ENCODE assay signal across 20 cellular contexts in the genomic region with DNA sequence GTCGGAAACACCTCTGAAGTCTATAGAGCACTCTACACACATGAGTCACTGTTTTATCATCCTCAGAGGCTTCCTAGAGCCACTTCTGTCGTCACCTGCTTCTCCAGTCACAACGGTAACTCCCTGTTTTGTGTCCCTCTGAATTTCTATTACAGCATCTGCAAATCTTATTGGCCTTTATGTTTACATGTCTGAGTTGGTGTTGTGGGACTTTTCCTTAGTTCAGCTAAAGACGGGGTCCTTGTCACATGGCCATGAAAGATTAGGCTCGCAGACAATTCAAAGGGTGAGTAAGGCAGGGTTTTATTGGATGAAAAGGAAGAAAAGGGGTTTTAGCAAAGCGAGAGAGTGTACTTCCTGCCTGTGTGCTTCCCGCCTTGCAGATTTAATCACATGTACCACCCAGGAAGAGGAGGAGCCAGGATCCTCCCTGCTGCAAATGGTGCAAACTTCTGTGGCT.
"Had no signal": no experiment of that assay in that cellular context is flagged by ENCODE, and none has a peak within 500 bp of the region (broad histone marks: within the 10 kb centered on the region; RNA-seq: fewer than 3 reads in every experiment).

No MANE protein-coding gene starts in this region.

- FAIRE-seq: astrocyte, TTC549 had no signal

- H3K4me3 Mint-ChIP-seq: central memory CD8-positive, alpha-beta T cell; natural killer cell; stimulated activated effector memory CD8-positive, alpha-beta T cell treated with anti-CD3 and anti-CD28 coated beads, Interleukin-12 subunit alpha, Interleukin-12 subunit beta, amount 100 ng/mL, for 72 hours; stimulated activated naive CD8-positive, alpha-beta T cell treated with anti-CD3 and anti-CD28 coated beads, Interleukin-15, amount 100 ng/mL, for 72 hours had no signal

- H3K9me3 Mint-ChIP-seq: central memory CD8-positive, alpha-beta T cell; natural killer cell; stimulated activated effector memory CD8-positive, alpha-beta T cell treated with anti-CD3 and anti-CD28 coated beads, Interleukin-12 subunit alpha, Interleukin-12 subunit beta, amount 100 ng/mL, for 72 hours had no signal

- H3K79me2 ChIP-seq: parathyroid adenoma had no signal

- H3K36me3 Mint-ChIP-seq: activated naive CD4-positive, alpha-beta T cell treated with anti-CD3 and anti-CD28 coated beads, Interleukin-2, amount 50 U/mL, for 72 hours; natural killer cell; stimulated activated effector memory CD8-positive, alpha-beta T cell treated with anti-CD3 and anti-CD28 coated beads, Interleukin-12 subunit alpha, Interleukin-12 subunit beta, amount 100 ng/mL, for 72 hours had no signal

- H2AFZ ChIP-seq: parathyroid adenoma had no signal

- H3K9me3 ChIP-seq: colonic mucosa, gastroesophageal sphincter, tibial nerve had no signal

- H3K27ac Mint-ChIP-seq: activated naive CD4-positive, alpha-beta T cell treated with anti-CD3 and anti-CD28 coated beads, Interleukin-2, amount 50 U/mL, for 72 hours; natural killer cell; stimulated activated effector memory CD8-positive, alpha-beta T cell treated with anti-CD3 and anti-CD28 coated beads, Interleukin-12 subunit alpha, Interleukin-12 subunit beta, amount 100 ng/mL, for 72 hours had no signal

- H3K4me1 ChIP-seq: colonic mucosa, gastroesophageal sphincter, parathyroid adenoma had no signal

- H3K27me3 ChIP-seq: colonic mucosa, gastroesophageal sphincter, tibial nerve had no signal

- H3K36me3 ChIP-seq: colonic mucosa, gastroesophageal sphincter, tibial nerve had no signal

- H3K4me3 ChIP-seq: colonic mucosa, gastroesophageal sphincter, skin epidermis, tibial nerve had no signal

- DNase-seq: activated CD4-positive, alpha-beta T cell treated with anti-CD3 and anti-CD28 coated beads for 1 hour; activated T-cell treated with anti-CD3 and anti-CD28 coated beads, Interleukin-2, amount 50 U/mL, for 1 hour; colonic mucosa; hypothalamus; left ventricle myocardium superior; mammary epithelial cell; midbrain; natural killer cell; right cardiac atrium; stimulated activated CD4-positive, alpha-beta T cell treated with anti-CD3 and anti-CD28 coated beads, Interleukin-1b, Interleukin-23, amount 100 ng/mL, for 48 hours; stimulated activated naive CD8-positive, alpha-beta T cell treated with anti-CD3 and anti-CD28 coated beads, Interleukin-15, amount 100 ng/mL, for 72 hours had no signal

- H3K4me1 Mint-ChIP-seq: stimulated activated effector memory CD8-positive, alpha-beta T cell treated with anti-CD3 and anti-CD28 coated beads, Interleukin-12 subunit alpha, Interleukin-12 subunit beta, amount 100 ng/mL, for 72 hours had no signal

- H3K9ac ChIP-seq: parathyroid adenoma had no signal

- H3K27ac ChIP-seq: colonic mucosa, gastroesophageal sphincter, parathyroid adenoma, skin epidermis, tibial nerve had no signal
